ENCODE assay signal across 8 cellular contexts in genomic region chr1:93042134-93042821, GRCh38. TPM values are rescaled to one million over a fixed set of nuclear protein-coding genes. Genes with fewer than 3 reads are reported as not detected.
DNase-seq lines count a peak whose midpoint lies in the region; ATAC-seq and TF ChIP-seq lines count a peak whose summit lies in the region.

No MANE protein-coding gene starts in this region.

- intact Hi-C loops in left ventricle myocardium superior (cut with micrococcal nuclease), result no loop called here

- H3K27me3 ChIP-seq in thoracic aorta (replicated peaks; ENCODE audit: insufficient read depth) (no peaks in the 10 kb centered on the region), H7 (ENCODE audit: control insufficient read depth, insufficient read depth, low read length) (no peaks in the 10 kb centered on the region)

- ATAC-seq in GM19452 (IDR thresholded peaks at IDR 0.05; ENCODE audit: unreplicated experiment), result peak; percentile 97
- peak; percentile 87 for ATAC-seq in HG03469 (IDR thresholded peaks at IDR 0.05; ENCODE audit: unreplicated experiment)
- ATAC-seq in activated naive CD4-positive, alpha-beta T cell treated with anti-CD3 and anti-CD28 coated beads, Interleukin-2, amount 50 U/mL, for 72 hours, result peak; percentile 97
- ATAC-seq in thoracic aorta (ENCODE audit: insufficient number of reproducible peaks, low FRiP score, low read depth), result no peak
- ATAC-seq in left ventricle myocardium superior, result no peak

- TF ChIP-seq CTCF in thoracic aorta (IDR thresholded peaks at IDR 0.05), result no peak
- no peak for TF ChIP-seq CTCF in endothelial cell (IDR thresholded peaks at IDR 0.05; ENCODE audit: unreplicated experiment)

- H3K4me3 ChIP-seq in thoracic aorta, result peak overlapping the region; percentile 49
- no peak overlapping the region for H3K4me3 ChIP-seq in H7 (ENCODE audit: insufficient read depth, low read depth, low read length)

- no peaks in the 10 kb centered on the region for H3K36me3 ChIP-seq in thoracic aorta
- no peaks in the 10 kb centered on the region for H3K36me3 ChIP-seq in H7 (replicated peaks; ENCODE audit: control insufficient read depth, insufficient read depth, low read length)

- no peaks in the 10 kb centered on the region for H3K9me3 Mint-ChIP-seq in activated naive CD4-positive, alpha-beta T cell treated with anti-CD3 and anti-CD28 coated beads, Interleukin-2, amount 50 U/mL, for 72 hours
- H3K9me3 Mint-ChIP-seq in endothelial cell (ENCODE audit: unreplicated experiment), result no peaks in the 10 kb centered on the region

- peak overlapping the region; percentile 86 to 88 for H3K27ac Mint-ChIP-seq in activated naive CD4-positive, alpha-beta T cell treated with anti-CD3 and anti-CD28 coated beads, Interleukin-2, amount 50 U/mL, for 72 hours
- H3K27ac Mint-ChIP-seq in endothelial cell (ENCODE audit: unreplicated experiment), result no peak overlapping the region

- no peaks in the 10 kb centered on the region for H3K4me1 Mint-ChIP-seq in endothelial cell (ENCODE audit: unreplicated experiment)

- no peaks in the 10 kb centered on the region for H3K36me3 Mint-ChIP-seq in activated naive CD4-positive, alpha-beta T cell treated with anti-CD3 and anti-CD28 coated beads, Interleukin-2, amount 50 U/mL, for 72 hours
- no peaks in the 10 kb centered on the region for H3K36me3 Mint-ChIP-seq in endothelial cell (ENCODE audit: low read depth, unreplicated experiment)

- no peaks in the 10 kb centered on the region for H3K9me3 ChIP-seq in thoracic aorta

- H3K4me1 ChIP-seq in thoracic aorta (ENCODE audit: control insufficient read depth in 1 of 2, low read depth in 2 of 2), result no peaks in the 10 kb centered on the region

- no peaks in the 10 kb centered on the region for H3K27me3 Mint-ChIP-seq in endothelial cell (ENCODE audit: unreplicated experiment)

- H3K27ac ChIP-seq in thoracic aorta, result no peak overlapping the region

- peak; percentile 71 for DNase-seq in DMS53 (lab: John Stamatoyannopoulos, UW)
- peak in 1 of 2 donors; percentile 17 for DNase-seq in activated naive CD4-positive, alpha-beta T cell treated with anti-CD3 and anti-CD28 coated beads, Interleukin-2, amount 50 U/mL, for 72 hours (ENCODE audit: low spot score in 2 of 2)
- no peak for DNase-seq in thoracic aorta (ENCODE audit: low spot score)
- no peak for DNase-seq in H7
- DNase-seq in left ventricle myocardium superior, result no peak
- no peak for DNase-seq in endothelial cell (ENCODE audit: low spot score)

- H3K4me3 Mint-ChIP-seq in endothelial cell (ENCODE audit: unreplicated experiment), result no peak overlapping the region

RNA-seq across cellular contexts. Expression of gene MTF2, which starts 36.8 kb away (rescaled TPM):
- total RNA-seq in activated naive CD4-positive, alpha-beta T cell treated with anti-CD3 and anti-CD28 coated beads, Interleukin-2, amount 50 U/mL, for 72 hours, result 10 to 100 TPM; 69.7 to 98.7 TPM
- total RNA-seq in thoracic aorta (10 to 100 TPM; 23.2 to 27.8 TPM), left ventricle myocardium superior (8.7 TPM), endothelial cell (ENCODE audit: unreplicated experiment) (73.5 TPM)
- total RNA-seq in H7 (2014; rRNA removed; shearing (Covaris generic)), result 106 and 117 TPM in 2 replicates

Comparison
In these comparisons a context has a peak if more than half of its experiments do, and no peak if none do; other contexts are left out.
1. ATAC-seq: peak in GM19452 (single experiment), HG03469 (single experiment) and activated naive CD4-positive, alpha-beta T cell treated with anti-CD3 and anti-CD28 coated beads, Interleukin-2, amount 50 U/mL, for 72 hours (2 of 2); none in thoracic aorta (single experiment) and left ventricle myocardium superior (single experiment).